ENCODE assay signal across 19 cellular contexts in the genomic region with DNA sequence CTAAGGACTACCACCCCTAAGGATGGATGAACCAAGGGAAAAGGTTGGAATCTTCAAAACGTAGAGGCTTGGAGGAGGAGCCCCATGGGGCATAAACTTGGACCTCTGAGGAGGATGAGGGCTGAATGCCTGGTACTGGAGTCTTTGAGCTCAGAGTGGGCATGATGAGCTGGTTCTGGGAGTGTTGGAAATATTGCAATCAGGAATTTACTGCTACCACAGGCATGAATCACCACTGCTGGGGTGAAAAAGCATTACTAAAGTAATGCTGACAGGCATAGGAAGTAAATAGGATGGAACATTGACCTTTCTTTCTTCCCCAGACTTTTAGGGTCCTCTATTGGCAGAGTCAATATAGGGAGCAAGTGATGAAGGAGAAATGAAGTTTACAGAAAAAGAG.
A peak's percentile ranks its signal among the peaks of the same experiment; 100 is the strongest.
DNase-seq lines count a peak whose midpoint lies in the region; ATAC-seq and TF ChIP-seq lines count a peak whose summit lies in the region.
"Had no signal": no experiment of that assay in that cellular context is flagged by ENCODE, and none has a peak within 500 bp of the region (broad histone marks: within the 10 kb centered on the region; RNA-seq: fewer than 3 reads in every experiment).

No MANE protein-coding gene starts in this region.

- H3K4me1 Mint-ChIP-seq in activated T-helper 17 cell treated with anti-CD3 and anti-CD28 coated beads, Interleukin-2, amount 50 U/mL, for 72 hours, result peaks cover 10% of the 10 kb centered on the region
- H3K4me1 Mint-ChIP-seq in naive thymus-derived CD4-positive, alpha-beta T cell, result peaks cover 5 to 23% (median 12%) of the 10 kb centered on the region in 7 donors

- ATAC-seq in IMR-90 (ENCODE audit: low read depth), result peak; percentile 53
- ATAC-seq in activated T-helper 17 cell treated with anti-CD3 and anti-CD28 coated beads, Interleukin-2, amount 50 U/mL, for 72 hours (replicated peaks), result no peak
- ATAC-seq in naive thymus-derived CD4-positive, alpha-beta T cell, result no peak
- ATAC-seq: activated naive CD8-positive, alpha-beta T cell treated with anti-CD3 and anti-CD28 coated beads, Interleukin-2, amount 50 U/mL, for 24 hours; esophagus mucosa; stimulated activated naive CD8-positive, alpha-beta T cell treated with anti-CD3 and anti-CD28 coated beads, Interleukin-15, Interleukin-2, amounts not matched to agents 100 U/mL and 50 U/mL, for 24 hours; T-helper 17 cell had no signal

- CTCF ChIA-PET in IMR-90 (lab: Yijun Ruan, JAX), result no interaction called here
- CTCF ChIA-PET in naive thymus-derived CD4-positive, alpha-beta T cell (lab: Charles Lee), result no interaction called here

- H3K36me3 ChIP-seq in IMR-90 (ENCODE audit: control insufficient read depth, insufficient read depth, low read length), result no peaks in the 10 kb centered on the region
- H3K36me3 ChIP-seq in brain microvascular endothelial cell (replicated peaks), result no peaks in the 10 kb centered on the region
- H3K36me3 ChIP-seq in mesenchymal stem cell (ENCODE audit: control insufficient read depth in 1 of 2, insufficient read depth in 2 of 2, low read depth in 1 of 2, low read length in 2 of 2), result no peaks in the 10 kb centered on the region
- H3K36me3 ChIP-seq in naive thymus-derived CD4-positive, alpha-beta T cell (ENCODE audit: control insufficient read depth in 2 of 3, insufficient read depth in 3 of 3, low read length in 3 of 3), result no peaks in the 10 kb centered on the region
- H3K36me3 ChIP-seq: HAP-1, Peyer's patch had no signal

- no TSS peak for BruUV-seq in IMR-90 (replicated peaks; lab: Mats Ljungman, UMichigan)

- H3K23ac ChIP-seq in IMR-90 (ENCODE audit: low read depth, low read length), result no peak overlapping the region
- H3K23ac ChIP-seq in mesenchymal stem cell (ENCODE audit: low read length in 2 of 2), result no peak overlapping the region

- H2BK5ac ChIP-seq in IMR-90 (ENCODE audit: low read depth, low read length, poor library complexity, severe bottlenecking) (no peak overlapping the region), mesenchymal stem cell (ENCODE audit: low read depth, low read length, poor library complexity, severe bottlenecking) (no peak overlapping the region)

- H3K27ac Mint-ChIP-seq in activated T-helper 17 cell treated with anti-CD3 and anti-CD28 coated beads, Interleukin-2, amount 50 U/mL, for 72 hours, result no peak overlapping the region
- no peak overlapping the region for H3K27ac Mint-ChIP-seq in naive thymus-derived CD4-positive, alpha-beta T cell
- H3K27ac Mint-ChIP-seq: activated naive CD8-positive, alpha-beta T cell treated with anti-CD3 and anti-CD28 coated beads, Interleukin-2, amount 50 U/mL, for 24 hours; T-helper 17 cell had no signal

- H3K9me1 ChIP-seq in IMR-90 (ENCODE audit: insufficient read depth, low read length), result no peaks in the 10 kb centered on the region

- in situ Hi-C loops in IMR-90 (cut with MboI; ENCODE audit: low sequenced_read_pairs) (no loop called here), brain microvascular endothelial cell (cut with HindIII; ENCODE audit: low pct_ligation_motif_present, low sequenced_read_pairs) (no loop called here)

- no peak overlapping the region for H2BK20ac ChIP-seq in IMR-90 (ENCODE audit: low read depth, low read length)

- intact Hi-C loops in IMR-90 (cut with micrococcal nuclease), result no loop called here
- intact Hi-C loops in head of caudate nucleus (cut with DNase I), result no loop called here
- intact Hi-C loops in naive thymus-derived CD4-positive, alpha-beta T cell (cut with micrococcal nuclease), result no loop called here

- H2AK5ac ChIP-seq in IMR-90 (ENCODE audit: low read depth, low read length), result no peak overlapping the region
- H2AK5ac ChIP-seq in mesenchymal stem cell (ENCODE audit: low read length, severe bottlenecking), result no peak overlapping the region

- H3K9me3 Mint-ChIP-seq in activated T-helper 17 cell treated with anti-CD3 and anti-CD28 coated beads, Interleukin-2, amount 50 U/mL, for 72 hours, result no peaks in the 10 kb centered on the region
- H3K9me3 Mint-ChIP-seq in naive thymus-derived CD4-positive, alpha-beta T cell, result no peaks in the 10 kb centered on the region
- H3K9me3 Mint-ChIP-seq: activated naive CD8-positive, alpha-beta T cell treated with anti-CD3 and anti-CD28 coated beads, Interleukin-2, amount 50 U/mL, for 24 hours had no signal

- H3K4me1 ChIP-seq in IMR-90 (ENCODE audit: control insufficient read depth, insufficient read depth, low read length) (no peaks in the 10 kb centered on the region), mesenchymal stem cell (ENCODE audit: control insufficient read depth, insufficient read depth, low read depth, low read length) (peaks cover 6% of the 10 kb centered on the region)
- H3K4me1 ChIP-seq in naive thymus-derived CD4-positive, alpha-beta T cell (ENCODE audit: control insufficient read depth in 2 of 2, insufficient read depth in 2 of 2, low read length in 2 of 2), result no peaks in the 10 kb centered on the region
- H3K4me1 ChIP-seq: HAP-1 had no signal

- H4K91ac ChIP-seq in IMR-90 (ENCODE audit: insufficient read depth, low read depth, low read length), result no peak overlapping the region
- no peak overlapping the region for H4K91ac ChIP-seq in mesenchymal stem cell (ENCODE audit: low read length)

- H3K9me3 ChIP-seq in IMR-90 (ENCODE audit: control insufficient read depth, insufficient read depth, low read length) (no peaks in the 10 kb centered on the region), mesenchymal stem cell (ENCODE audit: control insufficient read depth, low read length) (no peaks in the 10 kb centered on the region)
- no peaks in the 10 kb centered on the region for H3K9me3 ChIP-seq in naive thymus-derived CD4-positive, alpha-beta T cell (ENCODE audit: control insufficient read depth in 2 of 3, low read length in 3 of 3)
- H3K9me3 ChIP-seq: HAP-1, Peyer's patch had no signal

- no peak overlapping the region for H2AK9ac ChIP-seq in IMR-90 (replicated peaks; ENCODE audit: low read depth, low read length, poor library complexity)

- H2BK12ac ChIP-seq in mesenchymal stem cell (ENCODE audit: low read length in 2 of 2), result no peak overlapping the region

- DNase-seq in AG08396 (ENCODE audit: low spot score) (peak; percentile 32), IMR-90 (no peak), brain microvascular endothelial cell (peak; percentile 14), mesenchymal stem cell (peak; percentile 49), head of caudate nucleus (no peak), NOMO-1 treated with dmso at 0.1 percent for 144 hours (lab: John Stamatoyannopoulos, UW; ENCODE audit: unreplicated experiment) (no peak)
- no peak for DNase-seq in naive thymus-derived CD4-positive, alpha-beta T cell
- DNase-seq: activated CD4-positive, alpha-beta T cell treated with anti-CD3 and anti-CD28 coated beads for 48 hours; activated naive CD8-positive, alpha-beta T cell treated with anti-CD3 and anti-CD28 coated beads, Interleukin-2, amount 50 U/mL, for 24 hours; activated T-cell treated with anti-CD3 and anti-CD28 coated beads, Interleukin-2, amount 50 U/mL, for 1 hour; KG1; NCI-H1694 treated with DMSO at 0.1 percent for 48 hours; NCI-H69; Peyer's patch; stimulated activated naive CD8-positive, alpha-beta T cell treated with anti-CD3 and anti-CD28 coated beads, Interleukin-15, Interleukin-2, amounts not matched to agents 100 U/mL and 50 U/mL, for 24 hours; T-helper 17 cell had no signal

- dilution Hi-C loops in IMR-90 (cut with HindIII; ENCODE audit: low sequenced_read_pairs, unreplicated experiment), result no loop called here

- no peak overlapping the region for H2AFZ ChIP-seq in IMR-90 (replicated peaks; ENCODE audit: low read length, poor library complexity)
- H2AFZ ChIP-seq in mesenchymal stem cell (ENCODE audit: low read depth, low read length), result no peak overlapping the region

- H3K18ac ChIP-seq in IMR-90 (ENCODE audit: low read depth, low read length) (no peak overlapping the region), mesenchymal stem cell (ENCODE audit: low read depth in 1 of 2, low read length in 2 of 2) (no peak overlapping the region)

- H3K4ac ChIP-seq in IMR-90 (ENCODE audit: low read depth, low read length), result no peak overlapping the region
- H3K4ac ChIP-seq in mesenchymal stem cell (ENCODE audit: low read depth in 1 of 2, low read length in 2 of 2), result no peak overlapping the region

- no peak overlapping the region for H3K56ac ChIP-seq in IMR-90 (ENCODE audit: extremely low read depth, insufficient read depth, low read length)

- WGBS in IMR-90 (ENCODE audit: extremely low coverage in 2 of 2, insufficient read length in 1 of 2), 2 experiments, result 17% methylated on average over 1 of the region's 1 CpG; no CpG with 5 or more reads in 1 of the 2 experiments
- 37% methylated on average over 1 of the region's 1 CpG for WGBS in mesenchymal stem cell

- no peak overlapping the region for H3K4me3 Mint-ChIP-seq in activated T-helper 17 cell treated with anti-CD3 and anti-CD28 coated beads, Interleukin-2, amount 50 U/mL, for 72 hours
- no peak overlapping the region for H3K4me3 Mint-ChIP-seq in naive thymus-derived CD4-positive, alpha-beta T cell
- H3K4me3 Mint-ChIP-seq: activated naive CD8-positive, alpha-beta T cell treated with anti-CD3 and anti-CD28 coated beads, Interleukin-2, amount 50 U/mL, for 24 hours; T-helper 17 cell had no signal

- TF ChIP-seq POLR2A in IMR-90 (IDR thresholded peaks at IDR 0.05; ENCODE audit: low read depth, low read length), result no peak

- H3K79me1 ChIP-seq in IMR-90 (ENCODE audit: low read depth in 1 of 2, low read length in 2 of 2) (no peaks in the 10 kb centered on the region), mesenchymal stem cell (replicated peaks; ENCODE audit: low read length, poor library complexity, severe bottlenecking) (no peaks in the 10 kb centered on the region)

- no peak overlapping the region for H3K14ac ChIP-seq in IMR-90 (replicated peaks; ENCODE audit: low read depth, low read length)
- H3K14ac ChIP-seq in mesenchymal stem cell (ENCODE audit: low read length in 2 of 2), result no peak overlapping the region

- H3K4me2 ChIP-seq in IMR-90 (ENCODE audit: low read depth, low read length) (no peak overlapping the region), mesenchymal stem cell (ENCODE audit: low read length, poor library complexity, severe bottlenecking) (no peak overlapping the region)

- H3K9ac ChIP-seq in IMR-90 (ENCODE audit: low read depth, low read length), result no peak overlapping the region
- H3K9ac ChIP-seq in mesenchymal stem cell (ENCODE audit: low read length), result no peak overlapping the region

- H3K27ac ChIP-seq in IMR-90 (ENCODE audit: insufficient read depth, low read length) (no peak overlapping the region), brain microvascular endothelial cell (no peak overlapping the region), mesenchymal stem cell (ENCODE audit: low read length, poor library complexity, severe bottlenecking) (peak overlapping the region; percentile 40)
- no peak overlapping the region for H3K27ac ChIP-seq in naive thymus-derived CD4-positive, alpha-beta T cell (ENCODE audit: low read depth, low read length)
- H3K27ac ChIP-seq: Peyer's patch had no signal

- no peaks in the 10 kb centered on the region for H3K27me3 Mint-ChIP-seq in activated T-helper 17 cell treated with anti-CD3 and anti-CD28 coated beads, Interleukin-2, amount 50 U/mL, for 72 hours
- H3K27me3 Mint-ChIP-seq in naive thymus-derived CD4-positive, alpha-beta T cell, result peaks cover 0 to 2% (median 0%) of the 10 kb centered on the region in 5 donors
- H3K27me3 Mint-ChIP-seq: activated naive CD8-positive, alpha-beta T cell treated with anti-CD3 and anti-CD28 coated beads, Interleukin-2, amount 50 U/mL, for 24 hours; T-helper 17 cell had no signal

- H4K20me1 ChIP-seq in IMR-90 (ENCODE audit: insufficient read depth, low read length), result no peaks in the 10 kb centered on the region

- TF ChIP-seq CTCF in IMR-90 (conservative IDR thresholded peaks at IDR 0.05; ENCODE audit: low read depth, low read length), result no peak
- TF ChIP-seq CTCF in brain microvascular endothelial cell (IDR thresholded peaks at IDR 0.05; ENCODE audit: low read depth, low read length, missing control alignments), result no peak

- H3K27me3 ChIP-seq in IMR-90 (ENCODE audit: control insufficient read depth, insufficient read depth, low read length), result no peaks in the 10 kb centered on the region; the same call in none of the 2 replicates
- no peaks in the 10 kb centered on the region for H3K27me3 ChIP-seq in brain microvascular endothelial cell (replicated peaks)
- no peaks in the 10 kb centered on the region for H3K27me3 ChIP-seq in mesenchymal stem cell (ENCODE audit: control insufficient read depth in 1 of 2, insufficient read depth in 1 of 2, low read length in 2 of 2)
- H3K27me3 ChIP-seq in naive thymus-derived CD4-positive, alpha-beta T cell (ENCODE audit: control insufficient read depth in 2 of 2, insufficient read depth in 2 of 2, low read length in 2 of 2), result no peaks in the 10 kb centered on the region
- H3K27me3 ChIP-seq: Peyer's patch had no signal

- H3K4me3 ChIP-seq in IMR-90 (ENCODE audit: insufficient read depth, low read depth, low read length) (no peak overlapping the region), brain microvascular endothelial cell (ENCODE audit: low read depth, low read length) (no peak overlapping the region), mesenchymal stem cell (ENCODE audit: insufficient read depth in 1 of 2, low read depth in 1 of 2, low read length in 2 of 2) (no peak overlapping the region)
- no peak overlapping the region for H3K4me3 ChIP-seq in naive thymus-derived CD4-positive, alpha-beta T cell (ENCODE audit: low read length)
- H3K4me3 ChIP-seq: HAP-1, Peyer's patch had no signal

- no peak for TF ChIP-seq RAD21 in IMR-90 (IDR thresholded peaks at IDR 0.05; ENCODE audit: low read length)

- POLR2A ChIA-PET in IMR-90 (lab: Charles Lee; ENCODE audit: unreplicated experiment), result no interaction called here
- POLR2A ChIA-PET in naive thymus-derived CD4-positive, alpha-beta T cell (lab: Charles Lee), result no interaction called here

- H2BK120ac ChIP-seq in IMR-90 (ENCODE audit: low read depth, low read length), result no peak overlapping the region
- no peak overlapping the region for H2BK120ac ChIP-seq in mesenchymal stem cell (ENCODE audit: low read depth, low read length)

- no peaks in the 10 kb centered on the region for H3K36me3 Mint-ChIP-seq in activated T-helper 17 cell treated with anti-CD3 and anti-CD28 coated beads, Interleukin-2, amount 50 U/mL, for 72 hours (ENCODE audit: low read depth)
- no peaks in the 10 kb centered on the region for H3K36me3 Mint-ChIP-seq in naive thymus-derived CD4-positive, alpha-beta T cell

- no peak overlapping the region for H4K5ac ChIP-seq in IMR-90 (ENCODE audit: low read depth, low read length)

- no peak overlapping the region for H2BK15ac ChIP-seq in IMR-90 (ENCODE audit: low read depth, low read length)
- no peak overlapping the region for H2BK15ac ChIP-seq in mesenchymal stem cell (ENCODE audit: low read depth, poor library complexity, severe bottlenecking)

- H4K8ac ChIP-seq in IMR-90 (ENCODE audit: low read depth in 2 of 2, low read length in 2 of 2), result no peak overlapping the region
- no peak overlapping the region for H4K8ac ChIP-seq in mesenchymal stem cell (ENCODE audit: low read length)

Comparison
In these comparisons a context has a peak if more than half of its experiments do, and no peak if none do; other contexts are left out.
1. DNase-seq: peak in AG08396 (single experiment), brain microvascular endothelial cell (single experiment) and mesenchymal stem cell (single experiment); none in IMR-90 (single experiment), head of caudate nucleus (0 of 42), NOMO-1 treated with dmso at 0.1 percent for 144 hours (single experiment) and naive thymus-derived CD4-positive, alpha-beta T cell (0 of 9).